ENCODE assay signal across 1 cellular context in genomic region chr7:35647171-35647574, GRCh38.
TF ChIP-seq lines count a peak whose summit lies in the region.

No MANE protein-coding gene starts in this region.

TF ChIP-seq in HepG2, 621 proteins besides CTCF, POLR2A, EP300 and RAD21 (continued from another document and continues in another):
- TF ChIP-seq ZNF646 (CRISPR knock-in tag; IDR thresholded peaks at IDR 0.05) (no peak), PRPF4 (IDR thresholded peaks at IDR 0.05; ENCODE audit: low read depth, low read length, poor library complexity, severe bottlenecking) (no peak), ZNF740 (CRISPR knock-in tag; IDR thresholded peaks at IDR 0.05) (no peak), TGIF2 (CRISPR knock-in tag; IDR thresholded peaks at IDR 0.05) (no peak), THAP11 (CRISPR knock-in tag; IDR thresholded peaks at IDR 0.05) (no peak), SOX13 (IDR thresholded peaks at IDR 0.05) (no peak), SOX13 (CRISPR knock-in tag; conservative IDR thresholded peaks at IDR 0.05 in 1 of 2, IDR thresholded peaks at IDR 0.05 in 1 of 2) (no peak; a peak in 1 of 4 replicates), HNRNPUL1 (IDR thresholded peaks at IDR 0.05; ENCODE audit: low read depth, low read length) (no peak), NFKBIZ (CRISPR knock-in tag; IDR thresholded peaks at IDR 0.05) (no peak), MYPOP (CRISPR knock-in tag; IDR thresholded peaks at IDR 0.05) (no peak), ZNF644 (CRISPR knock-in tag; IDR thresholded peaks at IDR 0.05; ENCODE audit: low read depth) (0 out of 2 replicates have a peak, but pooled peaks have one; percentile 8), POGZ (CRISPR knock-in tag; IDR thresholded peaks at IDR 0.05) (peak; percentile 71), KDM3A (CRISPR knock-in tag; IDR thresholded peaks at IDR 0.05; ENCODE audit: low read depth) (no peak), THYN1 (CRISPR knock-in tag; IDR thresholded peaks at IDR 0.05; ENCODE audit: borderline replicate concordance, low read depth) (no peak), ZZZ3 (CRISPR knock-in tag; IDR thresholded peaks at IDR 0.05; ENCODE audit: borderline replicate concordance) (no peak), SSRP1 (CRISPR knock-in tag; IDR thresholded peaks at IDR 0.05) (no peak), FUBP1 (CRISPR knock-in tag; IDR thresholded peaks at IDR 0.05; ENCODE audit: borderline replicate concordance) (no peak), PAWR (CRISPR knock-in tag; IDR thresholded peaks at IDR 0.05; ENCODE audit: borderline replicate concordance) (no peak), IRF9 (CRISPR knock-in tag; IDR thresholded peaks at IDR 0.05; ENCODE audit: borderline replicate concordance) (no peak), HMGXB4 (CRISPR knock-in tag; IDR thresholded peaks at IDR 0.05; ENCODE audit: borderline replicate concordance in 1 of 2, low read depth in 1 of 2) (no peak), RNF2 (conservative IDR thresholded peaks at IDR 0.05; ENCODE audit: low read depth) (no peak), JUN (CRISPR knock-in tag; IDR thresholded peaks at IDR 0.05) (peak; percentile 77; the same call in 1 of the 2 replicates), KLF9 (CRISPR knock-in tag; IDR thresholded peaks at IDR 0.05; ENCODE audit: low read depth) (no peak), PAXIP1 (CRISPR knock-in tag; conservative IDR thresholded peaks at IDR 0.05) (peak; percentile 79), ARID5B (CRISPR knock-in tag; IDR thresholded peaks at IDR 0.05) (peak; percentile 73), YY1 (IDR thresholded peaks at IDR 0.05; ENCODE audit: insufficient read depth, insufficient replicate concordance, low read depth, low read length) (peak; percentile 12), ZNF280B (CRISPR knock-in tag; IDR thresholded peaks at IDR 0.05; ENCODE audit: borderline replicate concordance) (no peak), KLF15 (CRISPR knock-in tag; IDR thresholded peaks at IDR 0.05; ENCODE audit: borderline replicate concordance) (no peak), SALL1 (CRISPR knock-in tag; IDR thresholded peaks at IDR 0.05) (peak; percentile 55; the same call in 1 of the 2 replicates), DRAP1 (CRISPR knock-in tag; IDR thresholded peaks at IDR 0.05) (no peak; the same call in 1 of the 2 replicates), MEIS2 (CRISPR knock-in tag; IDR thresholded peaks at IDR 0.05) (no peak), DDIT3 (CRISPR knock-in tag; IDR thresholded peaks at IDR 0.05) (no peak)
